1 cellular context compared by ENCODE assay signal in genomic region chr7:108351715-108352114, GRCh38.
TF ChIP-seq lines count a peak whose summit lies in the region.

No MANE protein-coding gene starts in this region.

TF ChIP-seq in HepG2, 621 proteins besides CTCF, POLR2A, EP300 and RAD21 (continued from another document):
- TF ChIP-seq, protein P1, sequence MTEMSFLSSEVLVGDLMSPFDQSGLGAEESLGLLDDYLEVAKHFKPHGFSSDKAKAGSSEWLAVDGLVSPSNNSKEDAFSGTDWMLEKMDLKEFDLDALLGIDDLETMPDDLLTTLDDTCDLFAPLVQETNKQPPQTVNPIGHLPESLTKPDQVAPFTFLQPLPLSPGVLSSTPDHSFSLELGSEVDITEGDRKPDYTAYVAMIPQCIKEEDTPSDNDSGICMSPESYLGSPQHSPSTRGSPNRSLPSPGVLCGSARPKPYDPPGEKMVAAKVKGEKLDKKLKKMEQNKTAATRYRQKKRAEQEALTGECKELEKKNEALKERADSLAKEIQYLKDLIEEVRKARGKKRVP (CRISPR knock-in tag; IDR thresholded peaks at IDR 0.05) = peak in 1 of 2 experiments; percentile 93; a peak in 2 of 4 replicates
